Comparison of ENCODE assay signal across 9 cellular contexts in the genomic region with DNA sequence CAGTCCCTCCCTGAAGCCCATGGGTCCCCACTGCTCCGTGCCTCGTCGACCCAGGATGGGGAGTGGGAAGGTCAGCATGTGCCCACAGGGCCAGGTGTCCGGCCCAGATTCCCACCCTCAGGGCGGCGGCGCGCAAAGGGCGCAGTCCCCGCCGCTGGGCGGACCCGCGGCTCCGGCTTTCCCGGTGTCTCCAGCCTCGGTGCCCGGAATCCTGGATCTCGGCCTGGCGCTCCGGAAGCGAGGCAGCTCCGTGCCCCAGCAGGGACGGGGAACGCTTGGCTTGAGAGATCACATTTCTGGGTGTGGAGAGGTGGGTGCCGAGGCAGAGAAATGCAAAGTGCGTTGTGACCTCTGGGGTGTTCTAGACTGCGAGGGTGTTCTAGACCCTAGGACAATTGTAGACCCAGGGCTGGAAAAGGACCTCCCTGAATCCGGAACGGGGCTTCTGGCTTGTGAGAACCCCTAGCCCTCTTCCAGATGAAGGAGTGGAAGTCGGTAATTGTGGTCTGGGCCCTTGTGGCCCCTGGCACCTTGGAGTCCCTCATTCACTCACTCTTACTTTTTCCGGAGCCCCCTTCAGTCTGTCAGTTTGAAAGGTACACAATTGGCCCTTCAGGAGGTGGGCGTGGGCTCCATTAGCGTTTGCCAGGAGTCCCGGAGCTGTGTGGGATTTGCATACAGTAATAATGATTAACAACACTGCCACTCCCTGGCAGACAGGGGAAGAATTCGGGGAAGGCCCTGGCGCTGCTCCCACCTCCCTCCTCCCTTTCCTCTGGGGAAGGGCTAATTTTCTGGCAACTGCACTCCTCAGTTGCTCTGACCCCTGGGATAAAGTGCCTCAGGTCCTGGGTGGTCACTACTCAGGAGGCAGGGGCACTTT. TPM values are rescaled to one million over a fixed set of nuclear protein-coding genes. Genes with fewer than 3 reads are reported as not detected.
DNase-seq lines count a peak whose midpoint lies in the region; ATAC-seq and TF ChIP-seq lines count a peak whose summit lies in the region.
"Had no signal": no experiment of that assay in that cellular context is flagged by ENCODE, and none has a peak within 500 bp of the region (broad histone marks: within the 10 kb centered on the region; RNA-seq: fewer than 3 reads in every experiment).

No MANE protein-coding gene starts in this region.

- H3K27ac ChIP-seq in SK-N-SH (ENCODE audit: low read depth in 2 of 2, low read length in 1 of 2) (no peak overlapping the region), muscle layer of colon (ENCODE audit: low read depth, low read length) (peak overlapping the region; percentile 78), aorta (ENCODE audit: low read depth in 1 of 2, low read length in 2 of 2) (peak overlapping the region in 1 of 2 donors; percentile 23)

- 7% methylated on average over 9 of the region's 37 CpGs for WGBS in SK-N-SH (ENCODE audit: low lambda C conversion rate)
- WGBS in aorta, 2 donors: 0 to 1% methylated on average over 37 of the region's 37 CpGs

- CTCF ChIA-PET in SK-N-SH (lab: Yijun Ruan, JAX): interaction anchor here (0.6 to 2.6 kb wide), 16 partner anchors 10 to 509 kb away, joined by 3 to 9 read pairs (median 3); no protein-coding TSS in a partner anchor

- H3K4me2 ChIP-seq in SK-N-SH: no peak overlapping the region

- H3K27me3 ChIP-seq in MG63 (peaks cover 24% of the 10 kb centered on the region), SK-N-SH (ENCODE audit: insufficient read depth) (peaks cover 56% of the 10 kb centered on the region), muscle layer of colon (ENCODE audit: control insufficient read depth in 1 of 2, insufficient read depth in 2 of 2, low read length in 2 of 2) (no peaks in the 10 kb centered on the region), aorta (ENCODE audit: control insufficient read depth in 1 of 2, insufficient read depth in 2 of 2, low read length in 1 of 2) (no peaks in the 10 kb centered on the region)

- peak; percentile 31 for TF ChIP-seq CTCF in SK-N-SH (IDR thresholded peaks at IDR 0.05)
- peak; percentile 11 for TF ChIP-seq CTCF in fibroblast of mammary gland (conservative IDR thresholded peaks at IDR 0.05; ENCODE audit: control insufficient read depth, insufficient read depth, low read depth, low read length)

- no peaks in the 10 kb centered on the region for H3K9me2 ChIP-seq in SK-N-SH

- H4K20me1 ChIP-seq in SK-N-SH (ENCODE audit: insufficient read depth): no peaks in the 10 kb centered on the region

- no peak for TF ChIP-seq EP300 in SK-N-SH (IDR thresholded peaks at IDR 0.05; ENCODE audit: borderline replicate concordance in 1 of 2, low read depth in 1 of 2, low read length in 1 of 2)

- ATAC-seq in aorta (ENCODE audit: low FRiP score): peak; percentile 75
- no peak for ATAC-seq in HG02610 (IDR thresholded peaks at IDR 0.05; ENCODE audit: unreplicated experiment)
- no peak for ATAC-seq in GM18870 (IDR thresholded peaks at IDR 0.05; ENCODE audit: unreplicated experiment)

- H3K4me3 ChIP-seq in MG63: peak overlapping the region; percentile 9; the same call in 1 of the 2 replicates
- peak overlapping the region in 1 of 2 experiments; percentile 7; a peak in 1 of 4 replicates for H3K4me3 ChIP-seq in SK-N-SH (ENCODE audit: low read depth in 2 of 2, low read length in 1 of 2)
- no peak overlapping the region for H3K4me3 ChIP-seq in fibroblast of mammary gland (ENCODE audit: control insufficient read depth, low read depth, low read length)
- peak overlapping the region; percentile 44 to 70 for H3K4me3 ChIP-seq in muscle layer of colon (ENCODE audit: low read depth in 1 of 2, low read length in 2 of 2)
- H3K4me3 ChIP-seq in aorta (ENCODE audit: low read length in 2 of 2): peak overlapping the region; percentile 7 to 75

- intact Hi-C loops in aorta (cut with DNase I): loop anchor here (5.0 to 10.0 kb wide), 3 partner anchors 86 to 199 kb away; no protein-coding TSS in a partner anchor

- no peaks in the 10 kb centered on the region for H3K36me3 ChIP-seq in MG63
- H3K36me3 ChIP-seq in SK-N-SH (replicated peaks in 1 of 2; ENCODE audit: control insufficient read depth in 1 of 2, insufficient read depth in 2 of 2, low read length in 1 of 2): no peaks in the 10 kb centered on the region
- H3K36me3 ChIP-seq in muscle layer of colon (ENCODE audit: insufficient read depth, low read length): no peaks in the 10 kb centered on the region
- H3K36me3 ChIP-seq in aorta (ENCODE audit: control insufficient read depth in 1 of 2, insufficient read depth in 2 of 2, low read length in 1 of 2): no peaks in the 10 kb centered on the region

- no peaks in the 10 kb centered on the region for H3F3A ChIP-seq in SK-N-SH (replicated peaks; ENCODE audit: insufficient read depth)

- DNase-seq in DMS79 treated with DMSO at 0.1 percent for 48 hours (lab: John Stamatoyannopoulos, UW) (peak; percentile 93), MG63 (peak; percentile 78), SK-N-SH (peak; percentile 69), fibroblast of mammary gland (ENCODE audit: low read depth) (peak; percentile 20), aorta (peak; percentile 86 to 93)

- H3K4me1 ChIP-seq in SK-N-SH (ENCODE audit: control insufficient read depth in 1 of 2, insufficient read depth in 2 of 2, low read depth in 1 of 2, low read length in 1 of 2) (peaks cover 0 to 7% of the 10 kb centered on the region in 2 experiments; a peak in 2 of 4 replicates), muscle layer of colon (ENCODE audit: insufficient read depth, low read length) (peaks cover 40% of the 10 kb centered on the region), aorta (ENCODE audit: control insufficient read depth in 1 of 2, insufficient read depth in 2 of 2, low read length in 2 of 2) (peaks cover 0 to 4% of the 10 kb centered on the region in 2 donors)

- H3K9me3 ChIP-seq in MG63: no peaks in the 10 kb centered on the region
- H3K9me3 ChIP-seq in SK-N-SH: no peaks in the 10 kb centered on the region
- H3K9me3 ChIP-seq in muscle layer of colon (ENCODE audit: low read length): no peaks in the 10 kb centered on the region
- no peaks in the 10 kb centered on the region for H3K9me3 ChIP-seq in aorta (ENCODE audit: control insufficient read depth, low read length)

- POLR2A ChIA-PET in SK-N-SH (lab: Yijun Ruan, JAX): no interaction called here

- H3K9ac ChIP-seq in SK-N-SH: no peak overlapping the region
- no peak overlapping the region for H3K9ac ChIP-seq in muscle layer of colon (ENCODE audit: low read length)

- no peak overlapping the region for H2AFZ ChIP-seq in SK-N-SH (ENCODE audit: low read depth)

- no peaks in the 10 kb centered on the region for H3K79me2 ChIP-seq in SK-N-SH (ENCODE audit: insufficient read depth)

- TF ChIP-seq RAD21 in SK-N-SH (IDR thresholded peaks at IDR 0.05; ENCODE audit: low read length): peak; percentile 48

TF ChIP-seq in SK-N-SH, 30 proteins besides CTCF, POLR2A, EP300 and RAD21:
- TF ChIP-seq, protein P1, sequence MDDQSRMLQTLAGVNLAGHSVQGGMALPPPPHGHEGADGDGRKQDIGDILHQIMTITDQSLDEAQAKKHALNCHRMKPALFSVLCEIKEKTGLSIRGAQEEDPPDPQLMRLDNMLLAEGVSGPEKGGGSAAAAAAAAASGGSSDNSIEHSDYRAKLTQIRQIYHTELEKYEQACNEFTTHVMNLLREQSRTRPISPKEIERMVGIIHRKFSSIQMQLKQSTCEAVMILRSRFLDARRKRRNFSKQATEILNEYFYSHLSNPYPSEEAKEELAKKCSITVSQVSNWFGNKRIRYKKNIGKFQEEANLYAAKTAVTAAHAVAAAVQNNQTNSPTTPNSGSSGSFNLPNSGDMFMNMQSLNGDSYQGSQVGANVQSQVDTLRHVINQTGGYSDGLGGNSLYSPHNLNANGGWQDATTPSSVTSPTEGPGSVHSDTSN (IDR thresholded peaks at IDR 0.05): no peak
- no peak for TF ChIP-seq RCOR1 (IDR thresholded peaks at IDR 0.05; ENCODE audit: low read length)
- TF ChIP-seq, protein P2, sequence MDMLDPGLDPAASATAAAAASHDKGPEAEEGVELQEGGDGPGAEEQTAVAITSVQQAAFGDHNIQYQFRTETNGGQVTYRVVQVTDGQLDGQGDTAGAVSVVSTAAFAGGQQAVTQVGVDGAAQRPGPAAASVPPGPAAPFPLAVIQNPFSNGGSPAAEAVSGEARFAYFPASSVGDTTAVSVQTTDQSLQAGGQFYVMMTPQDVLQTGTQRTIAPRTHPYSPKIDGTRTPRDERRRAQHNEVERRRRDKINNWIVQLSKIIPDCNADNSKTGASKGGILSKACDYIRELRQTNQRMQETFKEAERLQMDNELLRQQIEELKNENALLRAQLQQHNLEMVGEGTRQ (IDR thresholded peaks at IDR 0.05; ENCODE audit: borderline replicate concordance, low read depth, low read length): no peak
TF ChIP-seq in SK-N-SH: peak in this region for 0.

RNA-seq across cellular contexts. Expression of a gene that starts 1.7 kb away (rescaled TPM):
- total RNA-seq in MG63 (2014; rRNA removed; shearing (Covaris generic); ENCODE audit: low replicate concordance): 0.07 and 0.10 TPM in 2 replicates
- polyA plus RNA-seq in SK-N-SH (2012; rRNA removed) (not detected in 2 replicates), aorta (1 to 10 TPM; 1.1 to 3.6 TPM)
- not detected in 2 replicates for polyA plus RNA-seq in SK-N-SH (2012; cell fraction: cytosol; rRNA removed)
- polyA plus RNA-seq in SK-N-SH (2012; cell fraction: nucleus; rRNA removed): not detected in 2 replicates
- total RNA-seq in aorta: 10 to 100 TPM; 21.2 to 25.3 TPM
- total RNA-seq: T-helper 2 cell treated with Interferon-gamma antibody and Interleukin-4, amounts not matched to agents 100 ng/mL and 5 ng/mL, for 36 hours had no signal

Comparison
In these comparisons a context has a peak if more than half of its experiments do, and no peak if none do; other contexts are left out.
1. DNase-seq: peak in every context shown above with its lines; median percentile 93 in DMS79 treated with DMSO at 0.1 percent for 48 hours; 90 in aorta; 78 in MG63; 69 in SK-N-SH; 20 in fibroblast of mammary gland.
2. RNA of a gene that starts 1.7 kb away (total RNA-seq): 21.2 to 25.3 TPM in aorta; 0.07 to 0.10 TPM in MG63; every median in the first group is over 10 times any median in the second.